25 cellular contexts compared by ENCODE assay signal in the genomic region with DNA sequence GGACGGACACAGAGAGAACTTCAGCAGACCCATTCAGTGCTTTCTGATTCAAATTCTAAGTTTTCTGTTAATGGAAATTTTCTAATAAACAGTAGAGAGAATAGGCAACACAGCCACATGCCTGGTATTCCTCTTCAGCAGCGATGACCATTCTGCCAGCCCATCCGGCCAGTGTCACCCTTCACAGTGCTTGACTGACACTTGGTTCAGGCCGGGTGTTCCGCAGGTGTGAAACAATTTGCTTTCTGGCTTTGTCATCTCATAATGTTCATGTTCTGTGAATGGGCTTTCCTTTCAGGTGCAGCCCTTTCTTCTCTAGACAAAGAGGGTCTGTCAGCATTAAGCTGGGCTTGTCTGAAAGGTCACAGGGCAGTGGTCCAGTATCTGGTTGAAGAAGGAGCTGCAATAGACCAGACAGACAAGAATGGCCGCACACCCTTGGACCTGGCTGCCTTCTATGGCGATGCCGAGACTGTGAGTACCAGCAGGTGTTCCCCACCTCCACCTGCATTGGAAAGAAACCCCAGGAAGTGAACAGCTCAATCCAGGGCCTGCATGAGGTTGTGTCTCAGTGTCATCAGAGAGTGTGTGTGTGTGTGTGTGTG.
"Had no signal": no experiment of that assay in that cellular context is flagged by ENCODE, and none has a peak within 500 bp of the region (broad histone marks: within the 10 kb centered on the region; RNA-seq: fewer than 3 reads in every experiment).

No MANE protein-coding gene starts in this region.

- H3K9me3 ChIP-seq: esophagus squamous epithelium, heart right ventricle, left lung, pancreas, right lobe of liver, stomach, testis, tibial artery, upper lobe of right lung, uterus had no signal

- H3K36me3 ChIP-seq: uterus had no signal

- DNase-seq: cortex of kidney; esophagus squamous epithelium; foreskin melanocyte; glutamatergic neuron; heart right ventricle; hippocampal formation; left cardiac atrium; left lung; mesenchymal stem cell; midbrain; naive thymus-derived CD4-positive, alpha-beta T cell; occipital lobe; pancreas; right lobe of liver; small intestine; stimulated activated CD4-positive, alpha-beta T cell treated with anti-CD3 and anti-CD28 coated beads, Interleukin-15, amount 100 ng/mL, for 24 hours; stimulated activated CD4-positive, alpha-beta T cell treated with anti-CD3 and anti-CD28 coated beads, Interleukin-2, amount 100 ng/mL, for 48 hours; stimulated activated naive CD4-positive, alpha-beta T cell treated with Interleukin-2 at 50 U/mL for 16 hours; stomach; testis; tibial artery; upper lobe of right lung; uterus had no signal

- H3K4me3 Mint-ChIP-seq: naive thymus-derived CD4-positive, alpha-beta T cell had no signal

- H3K27ac ChIP-seq: esophagus squamous epithelium, heart right ventricle, left lung, pancreas, right lobe of liver, stomach, testis, tibial artery, upper lobe of right lung, uterus had no signal

- H3K4me1 ChIP-seq: pancreas, right lobe of liver, stomach, testis, tibial artery, uterus had no signal

- H3K27me3 ChIP-seq: esophagus squamous epithelium, heart right ventricle, left lung, pancreas, right lobe of liver, stomach, testis, tibial artery, upper lobe of right lung, uterus had no signal

- H3K27ac Mint-ChIP-seq: naive thymus-derived CD4-positive, alpha-beta T cell had no signal

- FAIRE-seq: endothelial cell of umbilical vein, islet of Langerhans, pancreas, small intestine had no signal

- H3K4me3 ChIP-seq: esophagus squamous epithelium, heart right ventricle, left lung, pancreas, right lobe of liver, stomach, testis, tibial artery, upper lobe of right lung, uterus had no signal
